Comparison of ENCODE assay signal across 14 cellular contexts in genomic region chr11:108960498-108960897, GRCh38.
DNase-seq lines count a peak whose midpoint lies in the region; FAIRE-seq and TF ChIP-seq lines count a peak whose summit lies in the region.
"Had no signal": no experiment of that assay in that cellular context is flagged by ENCODE, and none has a peak within 500 bp of the region (broad histone marks: within the 10 kb centered on the region; RNA-seq: fewer than 3 reads in every experiment).

No MANE protein-coding gene starts in this region.

- H3K79me2 ChIP-seq in mesendoderm (ENCODE audit: control insufficient read depth, insufficient read depth, low read length) (no peaks in the 10 kb centered on the region), hepatocyte (no peaks in the 10 kb centered on the region)

- peak overlapping the region; percentile 36 for H3K18ac ChIP-seq in mesendoderm (ENCODE audit: low read length)

- POLR2A ChIA-PET in CD4-positive, alpha-beta memory T cell (lab: Charles Lee; ENCODE audit: partially characterized antibody) = no interaction called here

- H2AFZ ChIP-seq in hepatocyte = no peak overlapping the region

- no peaks in the 10 kb centered on the region for H4K20me1 ChIP-seq in hepatocyte (ENCODE audit: insufficient read depth, poor library complexity, severe bottlenecking)

- CTCF ChIA-PET in CD4-positive, alpha-beta memory T cell (lab: Charles Lee; ENCODE audit: partially characterized antibody) = no interaction called here

- peak overlapping the region; percentile 3 for H3K56ac ChIP-seq in mesendoderm (ENCODE audit: low read length)

- no peaks in the 10 kb centered on the region for H3K9me3 ChIP-seq in CD4-positive, alpha-beta memory T cell (ENCODE audit: control insufficient read depth in 1 of 2, low read length in 2 of 2)
- H3K9me3 ChIP-seq in hepatocyte (ENCODE audit: low read depth) = no peaks in the 10 kb centered on the region
- H3K9me3 ChIP-seq: upper lobe of left lung had no signal

- no peak overlapping the region for H3K23ac ChIP-seq in mesendoderm (ENCODE audit: low read length)

- H3K4me1 Mint-ChIP-seq in CD4-positive, alpha-beta memory T cell = no peaks in the 10 kb centered on the region

- no peak overlapping the region for H2BK120ac ChIP-seq in mesendoderm (ENCODE audit: low read depth, low read length)

- H3K36me3 ChIP-seq in bronchial epithelial cell (ENCODE audit: control insufficient read depth, insufficient read depth, low read length) (no peaks in the 10 kb centered on the region), mesendoderm (ENCODE audit: control insufficient read depth, insufficient read depth, low read length) (no peaks in the 10 kb centered on the region), hepatocyte (replicated peaks; ENCODE audit: insufficient read depth, low read depth) (no peaks in the 10 kb centered on the region)
- no peaks in the 10 kb centered on the region for H3K36me3 ChIP-seq in CD4-positive, alpha-beta memory T cell (ENCODE audit: insufficient read depth, low read length)
- H3K36me3 ChIP-seq: upper lobe of left lung had no signal

- TF ChIP-seq CTCF in bronchial epithelial cell (IDR thresholded peaks at IDR 0.05; ENCODE audit: insufficient read depth, low read length, severe bottlenecking) (no peak), hepatocyte (IDR thresholded peaks at IDR 0.05; ENCODE audit: poor library complexity) (no peak)

- no CpG with 5 or more reads among the region's 5 CpGs for WGBS in mesendoderm (ENCODE audit: extremely low coverage, insufficient coverage, low lambda C conversion rate)
- WGBS in hepatocyte (ENCODE audit: low lambda C conversion rate, missing lambda C conversion rate) = 58% methylated on average over 5 of the region's 5 CpGs

- DNase-seq in EL = peak; percentile 39
- DNase-seq in NCI-H146 treated with DMSO at 0.1 percent for 48 hours (lab: John Stamatoyannopoulos, UW; ENCODE audit: unreplicated experiment) = peak; percentile 47
- DNase-seq in bronchial epithelial cell (ENCODE audit: low read depth) = peak; percentile 28
- peak; percentile 76 for DNase-seq in mesendoderm
- DNase-seq in RPMI8226 = no peak
- no peak for DNase-seq in CD4-positive, alpha-beta memory T cell
- DNase-seq in hepatocyte (ENCODE audit: low spot score) = no peak
- DNase-seq in medulla oblongata (ENCODE audit: extremely low spot score) = no peak
- DNase-seq: activated CD4-positive, alpha-beta memory T cell treated with anti-CD3 and anti-CD28 coated beads, Interleukin-2, amount 10 ng/mL, durations not matched to agents 7 days and 5 days; aorta; stimulated activated CD4-positive, alpha-beta T cell treated with anti-CD3 and anti-CD28 coated beads, Interleukin-2, amount 100 ng/mL, for 48 hours; upper lobe of left lung had no signal

- H3K27me3 ChIP-seq in bronchial epithelial cell (ENCODE audit: control insufficient read depth, insufficient read depth, low read length) (no peaks in the 10 kb centered on the region), mesendoderm (ENCODE audit: insufficient read depth, low read length, poor library complexity) (no peaks in the 10 kb centered on the region), hepatocyte (no peaks in the 10 kb centered on the region)
- H3K27me3 ChIP-seq in CD4-positive, alpha-beta memory T cell (ENCODE audit: insufficient read depth, low read length) = no peaks in the 10 kb centered on the region
- H3K27me3 ChIP-seq: upper lobe of left lung had no signal

- H3K4ac ChIP-seq in mesendoderm (ENCODE audit: low read depth, low read length) = no peak overlapping the region

- no peak overlapping the region for H3K4me3 ChIP-seq in bronchial epithelial cell (ENCODE audit: low read depth, low read length)
- no peak overlapping the region for H3K4me3 ChIP-seq in mesendoderm (ENCODE audit: low read length)
- H3K4me3 ChIP-seq in CD4-positive, alpha-beta memory T cell (ENCODE audit: low read length in 2 of 2) = no peak overlapping the region
- H3K4me3 ChIP-seq in hepatocyte = no peak overlapping the region
- H3K4me3 ChIP-seq: SK-N-MC, upper lobe of left lung had no signal

- FAIRE-seq in bronchial epithelial cell (lab: Jason Lieb, UNC) = no peak

- no peak overlapping the region for H4K5ac ChIP-seq in mesendoderm (ENCODE audit: low read length)

- H3K36me3 Mint-ChIP-seq in CD4-positive, alpha-beta memory T cell = no peaks in the 10 kb centered on the region
- H3K36me3 Mint-ChIP-seq: natural killer cell treated with Interleukin-12 subunit alpha and Interleukin-12 subunit beta and Interleukin-15 and Interleukin-18, amount 100 ng/mL, for 72 hours had no signal

- H3K9me3 Mint-ChIP-seq in CD4-positive, alpha-beta memory T cell = peaks cover 0 to 4% (median 0%) of the 10 kb centered on the region in 8 donors
- H3K9me3 Mint-ChIP-seq: activated CD4-positive, alpha-beta memory T cell treated with anti-CD3 and anti-CD28 coated beads, Interleukin-2, amount 10 ng/mL, durations not matched to agents 7 days and 5 days; natural killer cell treated with Interleukin-12 subunit alpha and Interleukin-12 subunit beta and Interleukin-15 and Interleukin-18, amount 100 ng/mL, for 72 hours had no signal

- peak overlapping the region; percentile 27 for H3K27ac ChIP-seq in mesendoderm (ENCODE audit: low read depth, low read length)
- H3K27ac ChIP-seq in CD4-positive, alpha-beta memory T cell (ENCODE audit: low read depth, low read length) = no peak overlapping the region
- H3K27ac ChIP-seq in hepatocyte = no peak overlapping the region
- H3K27ac ChIP-seq: SK-N-MC, upper lobe of left lung had no signal

- H3K9me2 ChIP-seq in hepatocyte (replicated peaks; ENCODE audit: insufficient read depth) = no peaks in the 10 kb centered on the region

- no peak overlapping the region for H4K8ac ChIP-seq in mesendoderm (ENCODE audit: low read depth, low read length)

- H3K4me2 ChIP-seq in mesendoderm (ENCODE audit: low read length) (no peak overlapping the region), hepatocyte (no peak overlapping the region)

- peak overlapping the region; percentile 26 for H3K9ac ChIP-seq in mesendoderm (ENCODE audit: low read length)

- no peaks in the 10 kb centered on the region for H3K79me1 ChIP-seq in mesendoderm (ENCODE audit: low read length)

- no peak overlapping the region for H3K27ac Mint-ChIP-seq in CD4-positive, alpha-beta memory T cell
- H3K27ac Mint-ChIP-seq: activated CD4-positive, alpha-beta memory T cell treated with anti-CD3 and anti-CD28 coated beads, Interleukin-2, amount 10 ng/mL, durations not matched to agents 7 days and 5 days had no signal

- H2AK5ac ChIP-seq in mesendoderm (ENCODE audit: low read length) = no peak overlapping the region

- no peak overlapping the region for H3K4me3 Mint-ChIP-seq in CD4-positive, alpha-beta memory T cell
- H3K4me3 Mint-ChIP-seq: activated CD4-positive, alpha-beta memory T cell treated with anti-CD3 and anti-CD28 coated beads, Interleukin-2, amount 10 ng/mL, durations not matched to agents 7 days and 5 days; natural killer cell treated with Interleukin-12 subunit alpha and Interleukin-12 subunit beta and Interleukin-15 and Interleukin-18, amount 100 ng/mL, for 72 hours had no signal

- H3K4me1 ChIP-seq in mesendoderm (ENCODE audit: control insufficient read depth, low read depth, low read length) (peaks cover 8% of the 10 kb centered on the region), hepatocyte (ENCODE audit: insufficient read depth) (peaks cover 9% of the 10 kb centered on the region)
- H3K4me1 ChIP-seq in CD4-positive, alpha-beta memory T cell (ENCODE audit: insufficient read depth, low read length) = no peaks in the 10 kb centered on the region
- H3K4me1 ChIP-seq: upper lobe of left lung had no signal

- H2BK15ac ChIP-seq in mesendoderm (replicated peaks; ENCODE audit: low read depth) = no peak overlapping the region

- intact Hi-C loops in CD4-positive, alpha-beta memory T cell (cut with micrococcal nuclease) = no loop called here

- peaks cover 0 to 4% of the 10 kb centered on the region in 2 donors for H3K27me3 Mint-ChIP-seq in CD4-positive, alpha-beta memory T cell
- H3K27me3 Mint-ChIP-seq: activated CD4-positive, alpha-beta memory T cell treated with anti-CD3 and anti-CD28 coated beads, Interleukin-2, amount 10 ng/mL, durations not matched to agents 7 days and 5 days; natural killer cell treated with Interleukin-12 subunit alpha and Interleukin-12 subunit beta and Interleukin-15 and Interleukin-18, amount 100 ng/mL, for 72 hours had no signal

- H2BK5ac ChIP-seq in mesendoderm (ENCODE audit: low read length) = peak overlapping the region; percentile 1

Comparison
In these comparisons a context has a peak if more than half of its experiments do, and no peak if none do; other contexts are left out.
1. DNase-seq: peak in EL (single experiment), NCI-H146 treated with DMSO at 0.1 percent for 48 hours (single experiment), bronchial epithelial cell (single experiment) and mesendoderm (single experiment); none in RPMI8226 (single experiment), CD4-positive, alpha-beta memory T cell (0 of 5), hepatocyte (single experiment) and medulla oblongata (single experiment).